Comparison of ENCODE assay signal across 1 cellular context in the genomic region with DNA sequence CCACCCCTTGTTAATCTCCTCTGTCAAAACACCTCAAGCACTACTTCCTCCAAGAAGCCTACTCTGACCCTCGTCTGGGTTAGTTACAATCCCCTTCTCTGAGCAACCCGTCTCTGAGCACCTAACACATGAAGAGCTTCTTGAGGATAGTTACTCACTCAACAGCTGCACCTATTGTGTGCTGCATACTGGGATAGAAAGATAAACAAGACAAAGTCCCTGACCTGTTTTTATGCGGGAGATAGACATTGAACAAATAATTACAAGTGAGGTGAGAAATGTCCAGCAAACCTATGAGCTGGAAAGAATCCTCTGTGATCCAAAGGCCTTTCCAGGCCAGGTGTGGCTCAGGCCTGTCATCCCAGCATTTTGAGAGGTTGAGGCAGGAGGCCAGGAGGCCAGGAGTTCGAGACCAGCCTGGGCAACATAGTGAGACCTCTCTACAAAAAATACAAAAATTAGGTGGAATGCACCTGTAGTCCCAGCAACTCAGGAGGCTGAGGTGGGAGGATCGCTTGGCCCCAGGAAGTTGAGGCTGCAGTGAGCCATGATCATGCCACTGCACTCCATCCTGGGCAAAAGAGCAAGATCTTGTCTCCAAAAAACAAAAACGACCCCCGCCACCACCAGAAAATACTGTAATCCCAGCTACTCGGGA.
TF ChIP-seq lines count a peak whose summit lies in the region.

No MANE protein-coding gene starts in this region.

TF ChIP-seq in liver, 16 proteins besides CTCF, POLR2A, EP300 and RAD21 (continued from another document):
- TF ChIP-seq, protein P1, sequence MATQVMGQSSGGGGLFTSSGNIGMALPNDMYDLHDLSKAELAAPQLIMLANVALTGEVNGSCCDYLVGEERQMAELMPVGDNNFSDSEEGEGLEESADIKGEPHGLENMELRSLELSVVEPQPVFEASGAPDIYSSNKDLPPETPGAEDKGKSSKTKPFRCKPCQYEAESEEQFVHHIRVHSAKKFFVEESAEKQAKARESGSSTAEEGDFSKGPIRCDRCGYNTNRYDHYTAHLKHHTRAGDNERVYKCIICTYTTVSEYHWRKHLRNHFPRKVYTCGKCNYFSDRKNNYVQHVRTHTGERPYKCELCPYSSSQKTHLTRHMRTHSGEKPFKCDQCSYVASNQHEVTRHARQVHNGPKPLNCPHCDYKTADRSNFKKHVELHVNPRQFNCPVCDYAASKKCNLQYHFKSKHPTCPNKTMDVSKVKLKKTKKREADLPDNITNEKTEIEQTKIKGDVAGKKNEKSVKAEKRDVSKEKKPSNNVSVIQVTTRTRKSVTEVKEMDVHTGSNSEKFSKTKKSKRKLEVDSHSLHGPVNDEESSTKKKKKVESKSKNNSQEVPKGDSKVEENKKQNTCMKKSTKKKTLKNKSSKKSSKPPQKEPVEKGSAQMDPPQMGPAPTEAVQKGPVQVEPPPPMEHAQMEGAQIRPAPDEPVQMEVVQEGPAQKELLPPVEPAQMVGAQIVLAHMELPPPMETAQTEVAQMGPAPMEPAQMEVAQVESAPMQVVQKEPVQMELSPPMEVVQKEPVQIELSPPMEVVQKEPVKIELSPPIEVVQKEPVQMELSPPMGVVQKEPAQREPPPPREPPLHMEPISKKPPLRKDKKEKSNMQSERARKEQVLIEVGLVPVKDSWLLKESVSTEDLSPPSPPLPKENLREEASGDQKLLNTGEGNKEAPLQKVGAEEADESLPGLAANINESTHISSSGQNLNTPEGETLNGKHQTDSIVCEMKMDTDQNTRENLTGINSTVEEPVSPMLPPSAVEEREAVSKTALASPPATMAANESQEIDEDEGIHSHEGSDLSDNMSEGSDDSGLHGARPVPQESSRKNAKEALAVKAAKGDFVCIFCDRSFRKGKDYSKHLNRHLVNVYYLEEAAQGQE (IDR thresholded peaks at IDR 0.05): peak; percentile 42
- peak; percentile 56 to 78 for TF ChIP-seq RXRA (IDR thresholded peaks at IDR 0.05)
- TF ChIP-seq GABPA (IDR thresholded peaks at IDR 0.05 in 1 of 2, conservative IDR thresholded peaks at IDR 0.05 in 1 of 2): no peak
- TF ChIP-seq FOXA1 (IDR thresholded peaks at IDR 0.05): peak; percentile 89
- TF ChIP-seq, protein P2, sequence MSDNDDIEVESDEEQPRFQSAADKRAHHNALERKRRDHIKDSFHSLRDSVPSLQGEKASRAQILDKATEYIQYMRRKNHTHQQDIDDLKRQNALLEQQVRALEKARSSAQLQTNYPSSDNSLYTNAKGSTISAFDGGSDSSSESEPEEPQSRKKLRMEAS (IDR thresholded peaks at IDR 0.05): peak; percentile 34
- peak; percentile 56 for TF ChIP-seq YY1 (IDR thresholded peaks at IDR 0.05)
- TF ChIP-seq, protein P3, sequence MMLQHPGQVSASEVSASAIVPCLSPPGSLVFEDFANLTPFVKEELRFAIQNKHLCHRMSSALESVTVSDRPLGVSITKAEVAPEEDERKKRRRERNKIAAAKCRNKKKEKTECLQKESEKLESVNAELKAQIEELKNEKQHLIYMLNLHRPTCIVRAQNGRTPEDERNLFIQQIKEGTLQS (IDR thresholded peaks at IDR 0.05): peak; percentile 25
- peak; percentile 94 for TF ChIP-seq SP1 (IDR thresholded peaks at IDR 0.05)
- peak; percentile 66 for TF ChIP-seq HNF4G (IDR thresholded peaks at IDR 0.05)
